In the genomic region with DNA sequence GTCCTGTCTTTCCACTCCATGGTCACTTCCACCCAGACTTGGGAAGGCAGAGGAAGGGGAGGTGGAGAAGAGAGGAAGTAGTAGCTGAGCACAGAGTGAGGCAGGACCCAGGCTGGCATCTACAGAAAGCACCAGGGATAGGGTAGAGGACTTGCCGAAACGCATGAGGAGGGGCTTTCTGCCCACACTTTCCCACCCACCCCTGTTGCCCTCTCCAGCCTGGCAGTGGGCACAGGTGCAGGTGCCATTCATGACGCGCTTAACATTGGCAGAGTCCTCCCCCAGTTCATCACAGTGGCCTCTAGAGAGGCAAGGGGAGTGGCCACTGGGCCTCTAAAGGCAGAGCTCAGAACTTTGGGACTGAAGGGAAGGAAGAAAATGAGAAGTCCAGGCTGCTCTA, we compare ENCODE assay signal across 18 cellular contexts.
A peak's percentile ranks its signal among the peaks of the same experiment; 100 is the strongest.
DNase-seq lines count a peak whose midpoint lies in the region; ATAC-seq, FAIRE-seq and TF ChIP-seq lines count a peak whose summit lies in the region.
"Had no signal": no experiment of that assay in that cellular context is flagged by ENCODE, and none has a peak within 500 bp of the region (broad histone marks: within the 10 kb centered on the region; RNA-seq: fewer than 3 reads in every experiment).

No MANE protein-coding gene starts in this region.

- no peak for TF ChIP-seq RAD21 in IMR-90 (IDR thresholded peaks at IDR 0.05; ENCODE audit: low read length)

- H3K4me2 ChIP-seq in IMR-90 (ENCODE audit: low read depth, low read length) (no peak overlapping the region), Karpas-422 (ENCODE audit: low read depth, low read length, poor library complexity, severe bottlenecking) (no peak overlapping the region)

- H3K36me3 ChIP-seq in IMR-90 (ENCODE audit: control insufficient read depth, insufficient read depth, low read length): no peaks in the 10 kb centered on the region
- H3K36me3 ChIP-seq in kidney (ENCODE audit: control insufficient read depth in 1 of 2, insufficient read depth in 2 of 2, low read length in 2 of 2): no peaks in the 10 kb centered on the region
- no peaks in the 10 kb centered on the region for H3K36me3 ChIP-seq in upper lobe of right lung
- no peaks in the 10 kb centered on the region for H3K36me3 ChIP-seq in Karpas-422 (ENCODE audit: insufficient read depth, low read length)

- H3K79me2 ChIP-seq in Karpas-422 (ENCODE audit: low read length): no peaks in the 10 kb centered on the region

- BruUV-seq in IMR-90 (replicated peaks; lab: Mats Ljungman, UMichigan): no TSS peak

- no peaks in the 10 kb centered on the region for H3K9me3 Mint-ChIP-seq in progenitor cell of endocrine pancreas (ENCODE audit: low read depth)
- H3K9me3 Mint-ChIP-seq: CD4-positive, alpha-beta memory T cell; H9 had no signal

- no peaks in the 10 kb centered on the region; the same call in 1 of the 2 replicates for H3K9me1 ChIP-seq in IMR-90 (ENCODE audit: insufficient read depth, low read length)

- H3K9me3 ChIP-seq in IMR-90 (ENCODE audit: control insufficient read depth, insufficient read depth, low read length) (no peaks in the 10 kb centered on the region), kidney (ENCODE audit: control insufficient read depth in 1 of 2, low read length in 2 of 2) (no peaks in the 10 kb centered on the region), upper lobe of right lung (no peaks in the 10 kb centered on the region), Karpas-422 (ENCODE audit: low read length) (no peaks in the 10 kb centered on the region)

- no peak overlapping the region for H3K23ac ChIP-seq in IMR-90 (ENCODE audit: low read depth, low read length)

- TF ChIP-seq POLR2A in IMR-90 (IDR thresholded peaks at IDR 0.05; ENCODE audit: low read depth, low read length): no peak

- no peak overlapping the region for H4K8ac ChIP-seq in IMR-90 (ENCODE audit: low read depth in 2 of 2, low read length in 2 of 2)

- dilution Hi-C loops in IMR-90 (cut with HindIII; ENCODE audit: low sequenced_read_pairs, unreplicated experiment): no loop called here

- H3K4me3 ChIP-seq in IMR-90 (ENCODE audit: insufficient read depth, low read depth, low read length): no peak overlapping the region
- no peak overlapping the region for H3K4me3 ChIP-seq in kidney (ENCODE audit: low read length in 2 of 2)
- no peak overlapping the region for H3K4me3 ChIP-seq in upper lobe of right lung
- H3K4me3 ChIP-seq in Karpas-422 (ENCODE audit: low read length): no peak overlapping the region
- H3K4me3 ChIP-seq: GM23248 had no signal

- no peak overlapping the region for H2BK5ac ChIP-seq in IMR-90 (ENCODE audit: low read depth, low read length, poor library complexity, severe bottlenecking)

- H3K18ac ChIP-seq in IMR-90 (ENCODE audit: low read depth, low read length): no peak overlapping the region

- H2BK20ac ChIP-seq in IMR-90 (ENCODE audit: low read depth, low read length): no peak overlapping the region

- no peak overlapping the region for H3K14ac ChIP-seq in IMR-90 (replicated peaks; ENCODE audit: low read depth, low read length)

- H3K4me1 ChIP-seq in IMR-90 (ENCODE audit: control insufficient read depth, insufficient read depth, low read length) (no peaks in the 10 kb centered on the region), kidney (ENCODE audit: control insufficient read depth in 1 of 2, insufficient read depth in 1 of 2, low read depth in 1 of 2, low read length in 2 of 2) (no peaks in the 10 kb centered on the region), upper lobe of right lung (no peaks in the 10 kb centered on the region), Karpas-422 (ENCODE audit: low read length) (no peaks in the 10 kb centered on the region; the same call in 1 of the 2 replicates)

- POLR2A ChIA-PET in IMR-90 (lab: Charles Lee; ENCODE audit: unreplicated experiment): no interaction called here

- H3K27me3 Mint-ChIP-seq in progenitor cell of endocrine pancreas: no peaks in the 10 kb centered on the region

- H3K56ac ChIP-seq in IMR-90 (ENCODE audit: extremely low read depth, insufficient read depth, low read length): no peak overlapping the region

- intact Hi-C loops in IMR-90 (cut with micrococcal nuclease): no loop called here
- intact Hi-C loops in kidney (cut with DNase I): no loop called here
- intact Hi-C loops in upper lobe of right lung (cut with DNase I): no loop called here

- no peak overlapping the region for H3K9ac ChIP-seq in IMR-90 (ENCODE audit: low read depth, low read length)
- H3K9ac ChIP-seq in kidney (ENCODE audit: low read length in 2 of 2): no peak overlapping the region
- H3K9ac ChIP-seq in Karpas-422 (ENCODE audit: low read length): no peak overlapping the region
- H3K9ac ChIP-seq: GM23248 had no signal

- no peak overlapping the region for H2AK5ac ChIP-seq in IMR-90 (ENCODE audit: low read depth, low read length)

- no peak overlapping the region for H3K4ac ChIP-seq in IMR-90 (ENCODE audit: low read depth, low read length)

- H2BK15ac ChIP-seq in IMR-90 (ENCODE audit: low read depth, low read length): no peak overlapping the region

- DNase-seq in IMR-90 (no peak), kidney (peak; percentile 20), progenitor cell of endocrine pancreas (ENCODE audit: low spot score, unreplicated experiment) (no peak), upper lobe of right lung (peak; percentile 53), Karpas-422 (no peak)
- DNase-seq: C1 segment of cervical spinal cord; Calu3; CD4-positive, alpha-beta memory T cell; COR-L47; DMS53; DMS79 treated with DMSO at 0.1 percent for 48 hours; GF-D8; GM23248; H9 had no signal

- H3K9me2 ChIP-seq in Karpas-422 (replicated peaks; ENCODE audit: insufficient read depth, low read length): no peaks in the 10 kb centered on the region

- H3K79me1 ChIP-seq in IMR-90 (ENCODE audit: low read depth in 1 of 2, low read length in 2 of 2): no peaks in the 10 kb centered on the region

- H2BK120ac ChIP-seq in IMR-90 (ENCODE audit: low read depth, low read length): no peak overlapping the region

- H2AK9ac ChIP-seq in IMR-90 (replicated peaks; ENCODE audit: low read depth, low read length, poor library complexity): no peak overlapping the region

- peaks cover 18% of the 10 kb centered on the region for H3K36me3 Mint-ChIP-seq in progenitor cell of endocrine pancreas (ENCODE audit: insufficient read depth)
- H3K36me3 Mint-ChIP-seq: CD4-positive, alpha-beta memory T cell had no signal

- no peak for ATAC-seq in IMR-90 (ENCODE audit: low read depth)
- no peak for ATAC-seq in upper lobe of right lung
- ATAC-seq in GM18868 (IDR thresholded peaks at IDR 0.05; ENCODE audit: unreplicated experiment): no peak
- ATAC-seq: HCT116 had no signal

- H3K27ac ChIP-seq in IMR-90 (ENCODE audit: insufficient read depth, low read length) (no peak overlapping the region), kidney (ENCODE audit: low read depth in 2 of 2, low read length in 2 of 2) (no peak overlapping the region), upper lobe of right lung (no peak overlapping the region), Karpas-422 (ENCODE audit: low read length) (no peak overlapping the region)
- H3K27ac ChIP-seq: GM23248 had no signal

- peak overlapping the region; percentile 58 for H3K27ac Mint-ChIP-seq in progenitor cell of endocrine pancreas
- H3K27ac Mint-ChIP-seq: CD4-positive, alpha-beta memory T cell; H9 had no signal

- H4K91ac ChIP-seq in IMR-90 (ENCODE audit: insufficient read depth, low read depth, low read length): no peak overlapping the region

- no peaks in the 10 kb centered on the region for H3K4me1 Mint-ChIP-seq in progenitor cell of endocrine pancreas (ENCODE audit: low read depth)
- H3K4me1 Mint-ChIP-seq: CD4-positive, alpha-beta memory T cell had no signal

- no peak for TF ChIP-seq CTCF in IMR-90 (conservative IDR thresholded peaks at IDR 0.05; ENCODE audit: low read depth, low read length)
- no peak for TF ChIP-seq CTCF in kidney (IDR thresholded peaks at IDR 0.05; ENCODE audit: borderline replicate concordance, extremely low read depth, insufficient read depth)
- TF ChIP-seq CTCF in progenitor cell of endocrine pancreas (IDR thresholded peaks at IDR 0.05; ENCODE audit: unreplicated experiment): no peak
- no peak for TF ChIP-seq CTCF in upper lobe of right lung (IDR thresholded peaks at IDR 0.05)

- H3K4me3 Mint-ChIP-seq in progenitor cell of endocrine pancreas (ENCODE audit: low read depth): no peak overlapping the region
- H3K4me3 Mint-ChIP-seq: CD4-positive, alpha-beta memory T cell; H9 had no signal

- in situ Hi-C loops in IMR-90 (cut with MboI; ENCODE audit: low sequenced_read_pairs): loop anchor here (25.0 kb wide), 1 partner anchor 752 kb away; a partner anchor contains a TSS

- no peak for FAIRE-seq in kidney (lab: Jason Lieb, UNC)
- FAIRE-seq: GM12891, GM18507 had no signal

- peak overlapping the region; percentile 33 for H2AFZ ChIP-seq in IMR-90 (replicated peaks; ENCODE audit: low read length, poor library complexity)
- H2AFZ ChIP-seq in Karpas-422 (ENCODE audit: low read length): no peak overlapping the region
- H2AFZ ChIP-seq: GM23248 had no signal

- no CpG with 5 or more reads among the region's 4 CpGs for WGBS in IMR-90 (ENCODE audit: extremely low coverage in 2 of 2, insufficient read length in 1 of 2), 2 experiments

- H4K5ac ChIP-seq in IMR-90 (ENCODE audit: low read depth, low read length): no peak overlapping the region

- CTCF ChIA-PET in IMR-90 (lab: Yijun Ruan, JAX): interaction anchor here (0.6 kb wide), 1 partner anchor 54 kb away, joined by 3 read pairs; no protein-coding TSS in a partner anchor

- H3K27me3 ChIP-seq in IMR-90 (ENCODE audit: control insufficient read depth, insufficient read depth, low read length): peaks cover 14% of the 10 kb centered on the region
- H3K27me3 ChIP-seq in upper lobe of right lung: peaks cover 10% of the 10 kb centered on the region
- H3K27me3 ChIP-seq in Karpas-422 (ENCODE audit: low read length): no peaks in the 10 kb centered on the region

- H4K20me1 ChIP-seq in IMR-90 (ENCODE audit: insufficient read depth, low read length) (no peaks in the 10 kb centered on the region), Karpas-422 (ENCODE audit: insufficient read depth, low read depth, low read length) (no peaks in the 10 kb centered on the region)

TF ChIP-seq in IMR-90, 13 proteins besides CTCF, POLR2A, EP300 and RAD21 (continues in another document):
- TF ChIP-seq, protein P1, sequence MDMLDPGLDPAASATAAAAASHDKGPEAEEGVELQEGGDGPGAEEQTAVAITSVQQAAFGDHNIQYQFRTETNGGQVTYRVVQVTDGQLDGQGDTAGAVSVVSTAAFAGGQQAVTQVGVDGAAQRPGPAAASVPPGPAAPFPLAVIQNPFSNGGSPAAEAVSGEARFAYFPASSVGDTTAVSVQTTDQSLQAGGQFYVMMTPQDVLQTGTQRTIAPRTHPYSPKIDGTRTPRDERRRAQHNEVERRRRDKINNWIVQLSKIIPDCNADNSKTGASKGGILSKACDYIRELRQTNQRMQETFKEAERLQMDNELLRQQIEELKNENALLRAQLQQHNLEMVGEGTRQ (IDR thresholded peaks at IDR 0.05; ENCODE audit: low read depth, low read length): no peak
- TF ChIP-seq SMC3 (IDR thresholded peaks at IDR 0.05; ENCODE audit: low read depth, low read length): no peak
- TF ChIP-seq FOS (IDR thresholded peaks at IDR 0.05; ENCODE audit: low read depth, low read length): no peak
- no peak for TF ChIP-seq BHLHE40 (IDR thresholded peaks at IDR 0.05; ENCODE audit: low read depth, low read length)
- TF ChIP-seq NFE2L2 (IDR thresholded peaks at IDR 0.05; ENCODE audit: low read depth, low read length): no peak
- TF ChIP-seq RFX5 (IDR thresholded peaks at IDR 0.05; ENCODE audit: low read depth, low read length): no peak

Comparison
In these comparisons a context has a peak if more than half of its experiments do, and no peak if none do; other contexts are left out.
1. DNase-seq: peak in kidney (single experiment) and upper lobe of right lung (single experiment); none in IMR-90 (single experiment), progenitor cell of endocrine pancreas (single experiment) and Karpas-422 (single experiment).